9 cellular contexts compared by ENCODE assay signal in genomic region chr17:60422162-60422665, GRCh38. TPM values are rescaled to one million over a fixed set of nuclear protein-coding genes. Genes with fewer than 3 reads are reported as not detected.
A peak's percentile ranks its signal among the peaks of the same experiment; 100 is the strongest.
DNase-seq lines count a peak whose midpoint lies in the region; TF ChIP-seq lines count a peak whose summit lies in the region.
"Had no signal": no experiment of that assay in that cellular context is flagged by ENCODE, and none has a peak within 500 bp of the region (broad histone marks: within the 10 kb centered on the region; RNA-seq: fewer than 3 reads in every experiment).

Gene CHCT1, plus strand, starts transcription at chr17:60422489. Its CDS starts 104 bp downstream, at chr17:60422593.

- no peaks in the 10 kb centered on the region for H3K9me2 ChIP-seq in Karpas-422 (replicated peaks; ENCODE audit: insufficient read depth, low read length)

- POLR2A ChIA-PET in A673 (lab: Charles Lee; ENCODE audit: low non-redundant PET): no interaction called here

- H3K79me2 ChIP-seq in Karpas-422 (ENCODE audit: low read length): no peaks in the 10 kb centered on the region

- H3K9me3 ChIP-seq in A673 (ENCODE audit: low read depth, low read length, poor library complexity, severe bottlenecking) (no peaks in the 10 kb centered on the region), Karpas-422 (ENCODE audit: low read length) (no peaks in the 10 kb centered on the region), muscle layer of duodenum (ENCODE audit: control insufficient read depth in 1 of 2, low read length in 2 of 2) (no peaks in the 10 kb centered on the region)

- H3K4me3 ChIP-seq in A673 (ENCODE audit: low read depth, low read length, poor library complexity, severe bottlenecking): peak within 1 kb of the TSS; percentile 54
- peak within 1 kb of the TSS; percentile 71 for H3K4me3 ChIP-seq in Karpas-422 (ENCODE audit: low read length)
- H3K4me3 ChIP-seq in dorsolateral prefrontal cortex: peak within 1 kb of the TSS; percentile 35 to 78 (median 59)
- peak within 1 kb of the TSS; percentile 55 to 70 for H3K4me3 ChIP-seq in muscle layer of duodenum (ENCODE audit: low read depth in 1 of 2, low read length in 2 of 2)

- H3K9ac ChIP-seq in Karpas-422 (ENCODE audit: low read length): peak within 1 kb of the TSS; percentile 75

- intact Hi-C loops in A673 (cut with micrococcal nuclease; ENCODE audit: unreplicated experiment) (loop anchor here (5.0 kb wide), 1 partner anchor 220 kb away; no protein-coding TSS in a partner anchor), dorsolateral prefrontal cortex (cut with DNase I) (loop anchor here (5.0 to 10.0 kb wide), 5 partner anchors 150 to 215 kb away; no protein-coding TSS in a partner anchor)

- H3K27me3 ChIP-seq in A673 (replicated peaks; ENCODE audit: insufficient read depth, low read depth, low read length, poor library complexity): no peaks in the 10 kb centered on the region
- H3K27me3 ChIP-seq in Karpas-422 (ENCODE audit: low read length): no peaks in the 10 kb centered on the region
- peaks cover 0 to 5% (median 0%) of the 10 kb centered on the region in 45 donors for H3K27me3 ChIP-seq in dorsolateral prefrontal cortex
- no peaks in the 10 kb centered on the region for H3K27me3 ChIP-seq in muscle layer of duodenum (ENCODE audit: low read depth, low read length)

- no peaks in the 10 kb centered on the region for H3K4me1 ChIP-seq in A673 (ENCODE audit: insufficient read depth, low read length, poor library complexity, severe bottlenecking)
- H3K4me1 ChIP-seq in Karpas-422 (ENCODE audit: low read length): peaks cover 10% of the 10 kb centered on the region
- H3K4me1 ChIP-seq in muscle layer of duodenum (ENCODE audit: control insufficient read depth in 1 of 2, insufficient read depth in 2 of 2, low read length in 2 of 2): peaks cover 0 to 5% of the 10 kb centered on the region in 2 donors

- H3K36me3 ChIP-seq in A673 (ENCODE audit: insufficient read depth, low read length, poor library complexity, severe bottlenecking) (no peaks in the 10 kb centered on the region), Karpas-422 (ENCODE audit: insufficient read depth, low read length) (no peaks in the 10 kb centered on the region), muscle layer of duodenum (ENCODE audit: control insufficient read depth in 1 of 2, insufficient read depth in 2 of 2, low read length in 2 of 2) (no peaks in the 10 kb centered on the region)

- H4K20me1 ChIP-seq in Karpas-422 (ENCODE audit: insufficient read depth, low read depth, low read length): no peaks in the 10 kb centered on the region

- CTCF ChIA-PET in A673 (lab: Charles Lee): interaction anchor here (0.6 kb wide), 1 partner anchor 55 kb away, joined by 3 read pairs; no protein-coding TSS in a partner anchor

- TF ChIP-seq CTCF in A673 (conservative IDR thresholded peaks at IDR 0.05; ENCODE audit: low read depth, low read length) (no peak), dorsolateral prefrontal cortex (IDR thresholded peaks at IDR 0.05 in 54 of 56, conservative IDR thresholded peaks at IDR 0.05 in 2 of 56; ENCODE audit: low read depth in 1 of 56, partially characterized antibody in 56 of 56) (no peak), GM13976 (IDR thresholded peaks at IDR 0.05; ENCODE audit: borderline replicate concordance, control extremely low read depth, extremely low read depth, insufficient read depth, missing control alignments) (no peak)

- BruUV-seq in A673 (replicated peaks; lab: Mats Ljungman, UMichigan): no TSS peak

- H3K27ac ChIP-seq in A673 (ENCODE audit: low read depth, low read length, poor library complexity, severe bottlenecking): peak within 1 kb of the TSS; percentile 73
- H3K27ac ChIP-seq in Karpas-422 (ENCODE audit: low read length): no peak within 1 kb of the TSS
- H3K27ac ChIP-seq in dorsolateral prefrontal cortex: peak within 1 kb of the TSS in 49 of 59 donors; percentile 7 to 88 (median 62)
- H3K27ac ChIP-seq in muscle layer of duodenum (ENCODE audit: low read length): no peak within 1 kb of the TSS

- H2AFZ ChIP-seq in Karpas-422 (ENCODE audit: low read length): peak within 1 kb of the TSS; percentile 97

- peak within 1 kb of the TSS; percentile 82 for H3K4me2 ChIP-seq in Karpas-422 (ENCODE audit: low read depth, low read length, poor library complexity, severe bottlenecking)

- no peak for DNase-seq in A673 (ENCODE audit: low spot score)
- DNase-seq in Karpas-422: no peak
- no peak for DNase-seq in dorsolateral prefrontal cortex
- DNase-seq in stimulated activated CD4-positive, alpha-beta T cell treated with anti-CD3 and anti-CD28 coated beads, Interleukin-12 subunit alpha, Interleukin-12 subunit beta, amount 100 ng/mL, for 4 hours: no peak
- DNase-seq in GM13976 (ENCODE audit: low spot score): no peak
- no peak for DNase-seq in AG08396 (ENCODE audit: low spot score)
- DNase-seq in occipital lobe (lab: John Stamatoyannopoulos, UW): no peak
- DNase-seq: NCI-H2171 had no signal

- in situ Hi-C loops in GM13976 (cut with MboI; ENCODE audit: low sequenced_read_pairs, unreplicated experiment): loop anchor here (25.0 kb wide), 1 partner anchor 285 kb away; the partner anchor contains the start of gene CA4

RNA-seq across cellular contexts. Expression of gene CHCT1, which starts in this region (rescaled TPM):
- 0.88 TPM in 1 of 2 replicates, not detected in the other for total RNA-seq in A673 (2021)
- total RNA-seq in Karpas-422 (2014; rRNA removed; shearing (Covaris generic); ENCODE audit: low replicate concordance): not detected in 2 replicates
- total RNA-seq in dorsolateral prefrontal cortex: under 1 TPM in 2 of 120 experiments, not detected in 118; 0.64 to 0.85 TPM
- not detected for total RNA-seq in occipital lobe

Comparison
In these comparisons a context has a peak if more than half of its experiments do, and no peak if none do; other contexts are left out.
1. H3K27ac ChIP-seq: peak in A673 (single experiment) and dorsolateral prefrontal cortex (49 of 59); none in Karpas-422 (single experiment) and muscle layer of duodenum (single experiment).
2. Peak in every context shown above with its lines, with median percentiles within 50 percentile points of each other: H3K4me3 ChIP-seq.